Comparison of ENCODE assay signal across 1 cellular context in the genomic region with DNA sequence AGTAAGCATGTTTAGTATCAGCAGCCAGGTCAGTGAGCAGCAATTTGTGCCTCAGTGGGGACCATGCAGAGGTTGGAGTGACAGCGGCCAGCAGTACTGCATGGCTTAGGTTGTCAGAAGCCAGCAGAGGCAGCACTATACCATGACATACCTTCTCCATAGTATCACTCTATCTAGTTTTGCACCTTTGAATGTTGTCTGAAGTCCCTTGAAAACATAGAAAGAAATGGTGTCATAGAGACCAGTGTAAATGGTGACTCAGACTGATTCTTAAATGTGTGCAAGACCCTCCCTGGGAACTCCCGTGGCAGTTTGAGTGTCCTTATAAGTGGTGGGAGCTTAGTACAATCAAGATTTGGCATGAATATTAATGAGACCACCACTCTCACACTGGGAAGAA.
TF ChIP-seq lines count a peak whose summit lies in the region.

No MANE protein-coding gene starts in this region.

TF ChIP-seq in GM23338, 12 proteins besides CTCF, POLR2A, EP300 and RAD21 (continued from another document):
- TF ChIP-seq, protein P1, sequence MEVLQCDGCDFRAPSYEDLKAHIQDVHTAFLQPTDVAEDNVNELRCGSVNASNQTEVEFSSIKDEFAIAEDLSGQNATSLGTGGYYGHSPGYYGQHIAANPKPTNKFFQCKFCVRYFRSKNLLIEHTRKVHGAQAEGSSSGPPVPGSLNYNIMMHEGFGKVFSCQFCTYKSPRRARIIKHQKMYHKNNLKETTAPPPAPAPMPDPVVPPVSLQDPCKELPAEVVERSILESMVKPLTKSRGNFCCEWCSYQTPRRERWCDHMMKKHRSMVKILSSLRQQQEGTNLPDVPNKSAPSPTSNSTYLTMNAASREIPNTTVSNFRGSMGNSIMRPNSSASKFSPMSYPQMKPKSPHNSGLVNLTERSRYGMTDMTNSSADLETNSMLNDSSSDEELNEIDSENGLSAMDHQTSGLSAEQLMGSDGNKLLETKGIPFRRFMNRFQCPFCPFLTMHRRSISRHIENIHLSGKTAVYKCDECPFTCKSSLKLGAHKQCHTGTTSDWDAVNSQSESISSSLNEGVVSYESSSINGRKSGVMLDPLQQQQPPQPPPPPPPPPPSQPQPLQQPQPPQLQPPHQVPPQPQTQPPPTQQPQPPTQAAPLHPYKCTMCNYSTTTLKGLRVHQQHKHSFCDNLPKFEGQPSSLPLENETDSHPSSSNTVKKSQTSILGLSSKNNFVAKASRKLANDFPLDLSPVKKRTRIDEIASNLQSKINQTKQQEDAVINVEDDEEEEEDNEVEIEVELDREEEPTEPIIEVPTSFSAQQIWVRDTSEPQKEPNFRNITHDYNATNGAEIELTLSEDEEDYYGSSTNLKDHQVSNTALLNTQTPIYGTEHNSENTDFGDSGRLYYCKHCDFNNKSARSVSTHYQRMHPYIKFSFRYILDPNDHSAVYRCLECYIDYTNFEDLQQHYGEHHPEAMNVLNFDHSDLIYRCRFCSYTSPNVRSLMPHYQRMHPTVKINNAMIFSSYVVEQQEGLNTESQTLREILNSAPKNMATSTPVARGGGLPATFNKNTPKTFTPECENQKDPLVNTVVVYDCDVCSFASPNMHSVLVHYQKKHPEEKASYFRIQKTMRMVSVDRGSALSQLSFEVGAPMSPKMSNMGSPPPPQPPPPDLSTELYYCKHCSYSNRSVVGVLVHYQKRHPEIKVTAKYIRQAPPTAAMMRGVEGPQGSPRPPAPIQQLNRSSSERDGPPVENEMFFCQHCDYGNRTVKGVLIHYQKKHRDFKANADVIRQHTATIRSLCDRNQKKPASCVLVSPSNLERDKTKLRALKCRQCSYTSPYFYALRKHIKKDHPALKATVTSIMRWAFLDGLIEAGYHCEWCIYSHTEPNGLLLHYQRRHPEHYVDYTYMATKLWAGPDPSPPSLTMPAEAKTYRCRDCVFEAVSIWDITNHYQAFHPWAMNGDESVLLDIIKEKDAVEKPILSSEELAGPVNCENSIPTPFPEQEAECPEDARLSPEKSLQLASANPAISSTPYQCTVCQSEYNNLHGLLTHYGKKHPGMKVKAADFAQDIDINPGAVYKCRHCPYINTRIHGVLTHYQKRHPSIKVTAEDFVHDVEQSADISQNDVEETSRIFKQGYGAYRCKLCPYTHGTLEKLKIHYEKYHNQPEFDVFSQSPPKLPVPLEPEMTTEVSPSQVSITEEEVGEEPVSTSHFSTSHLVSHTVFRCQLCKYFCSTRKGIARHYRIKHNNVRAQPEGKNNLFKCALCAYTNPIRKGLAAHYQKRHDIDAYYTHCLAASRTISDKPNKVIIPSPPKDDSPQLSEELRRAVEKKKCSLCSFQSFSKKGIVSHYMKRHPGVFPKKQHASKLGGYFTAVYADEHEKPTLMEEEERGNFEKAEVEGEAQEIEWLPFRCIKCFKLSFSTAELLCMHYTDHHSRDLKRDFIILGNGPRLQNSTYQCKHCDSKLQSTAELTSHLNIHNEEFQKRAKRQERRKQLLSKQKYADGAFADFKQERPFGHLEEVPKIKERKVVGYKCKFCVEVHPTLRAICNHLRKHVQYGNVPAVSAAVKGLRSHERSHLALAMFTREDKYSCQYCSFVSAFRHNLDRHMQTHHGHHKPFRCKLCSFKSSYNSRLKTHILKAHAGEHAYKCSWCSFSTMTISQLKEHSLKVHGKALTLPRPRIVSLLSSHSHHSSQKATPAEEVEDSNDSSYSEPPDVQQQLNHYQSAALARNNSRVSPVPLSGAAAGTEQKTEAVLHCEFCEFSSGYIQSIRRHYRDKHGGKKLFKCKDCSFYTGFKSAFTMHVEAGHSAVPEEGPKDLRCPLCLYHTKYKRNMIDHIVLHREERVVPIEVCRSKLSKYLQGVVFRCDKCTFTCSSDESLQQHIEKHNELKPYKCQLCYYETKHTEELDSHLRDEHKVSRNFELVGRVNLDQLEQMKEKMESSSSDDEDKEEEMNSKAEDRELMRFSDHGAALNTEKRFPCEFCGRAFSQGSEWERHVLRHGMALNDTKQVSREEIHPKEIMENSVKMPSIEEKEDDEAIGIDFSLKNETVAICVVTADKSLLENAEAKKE (CRISPR knock-in tag; IDR thresholded peaks at IDR 0.05): no peak
- TF ChIP-seq, protein P2, sequence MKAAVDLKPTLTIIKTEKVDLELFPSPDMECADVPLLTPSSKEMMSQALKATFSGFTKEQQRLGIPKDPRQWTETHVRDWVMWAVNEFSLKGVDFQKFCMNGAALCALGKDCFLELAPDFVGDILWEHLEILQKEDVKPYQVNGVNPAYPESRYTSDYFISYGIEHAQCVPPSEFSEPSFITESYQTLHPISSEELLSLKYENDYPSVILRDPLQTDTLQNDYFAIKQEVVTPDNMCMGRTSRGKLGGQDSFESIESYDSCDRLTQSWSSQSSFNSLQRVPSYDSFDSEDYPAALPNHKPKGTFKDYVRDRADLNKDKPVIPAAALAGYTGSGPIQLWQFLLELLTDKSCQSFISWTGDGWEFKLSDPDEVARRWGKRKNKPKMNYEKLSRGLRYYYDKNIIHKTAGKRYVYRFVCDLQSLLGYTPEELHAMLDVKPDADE (IDR thresholded peaks at IDR 0.05): no peak
- TF ChIP-seq STAT1 (IDR thresholded peaks at IDR 0.05; ENCODE audit: unreplicated experiment) (no peak), JUNB (IDR thresholded peaks at IDR 0.05; ENCODE audit: unreplicated experiment) (no peak), EZH2 (IDR thresholded peaks at IDR 0.05; ENCODE audit: low read depth, unreplicated experiment) (no peak), NANOG (IDR thresholded peaks at IDR 0.05; ENCODE audit: borderline replicate concordance) (no peak), ZNF114 (CRISPR knock-in tag; IDR thresholded peaks at IDR 0.05) (no peak), REST (IDR thresholded peaks at IDR 0.05; ENCODE audit: unreplicated experiment) (no peak), EZH2phosphoT487 (IDR thresholded peaks at IDR 0.05; ENCODE audit: unreplicated experiment) (no peak), ZNF331 (CRISPR knock-in tag; IDR thresholded peaks at IDR 0.05; ENCODE audit: low read depth) (no peak)
